Comparison of ENCODE assay signal across 28 cellular contexts in the genomic region with DNA sequence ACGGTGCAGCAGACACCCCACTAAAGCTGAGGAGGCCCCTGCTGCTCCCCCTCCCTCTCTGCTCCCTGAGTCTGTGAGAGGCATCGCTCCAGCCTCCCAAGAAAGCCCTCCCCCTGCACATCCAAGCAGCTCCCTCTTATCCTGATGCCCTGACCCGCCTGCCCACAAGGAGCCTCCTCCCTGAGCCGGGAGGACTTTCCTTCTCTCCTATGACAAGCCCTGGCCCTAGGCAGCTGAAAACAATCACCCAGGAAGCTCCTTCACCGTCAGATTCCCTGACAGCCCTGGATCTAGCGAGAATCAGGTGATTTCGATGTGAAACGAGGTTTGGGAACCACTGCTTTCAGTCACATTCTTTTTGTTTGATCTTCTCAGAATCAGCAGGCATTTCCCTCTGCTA.
DNase-seq lines count a peak whose midpoint lies in the region; ATAC-seq, FAIRE-seq and TF ChIP-seq lines count a peak whose summit lies in the region.
"Had no signal": no experiment of that assay in that cellular context is flagged by ENCODE, and none has a peak within 500 bp of the region (broad histone marks: within the 10 kb centered on the region; RNA-seq: fewer than 3 reads in every experiment).

No MANE protein-coding gene starts in this region.

- no peak overlapping the region for H3K4me2 ChIP-seq in H9 (ENCODE audit: insufficient read depth, insufficient read length, low read length)
- H3K4me2 ChIP-seq: BLaER1 treated with 17β-estradiol and CSF1 and Interleukin-3, amounts not matched to agents 10 nM and 100 nM had no signal

- peak overlapping the region; percentile 0 to 20; a peak in 3 of 5 replicates for H3K4me3 Mint-ChIP-seq in H9
- peak overlapping the region in 4 of 5 experiments; percentile 42 to 97 (median 54) for H3K4me3 Mint-ChIP-seq in brain
- H3K4me3 Mint-ChIP-seq: activated CD4-positive, alpha-beta memory T cell treated with anti-CD3 and anti-CD28 coated beads, Interleukin-2, amount 10 ng/mL, durations not matched to agents 7 days and 5 days; activated T-helper 17 cell treated with anti-CD3 and anti-CD28 coated beads, Interleukin-2, amount 50 U/mL, for 72 hours; naive thymus-derived CD4-positive, alpha-beta T cell; stimulated activated naive B cell treated with anti-CD40 and anti-IgM and Interleukin-4, amounts not matched to agents 10 μg/mL and 1 μg/mL and 100 μg/mL, for 72 hours had no signal

- no peak overlapping the region for H3T11ph ChIP-seq in H9 (ENCODE audit: low read length)

- H3K4me1 ChIP-seq in H9 (ENCODE audit: insufficient read depth, low read length) = peaks cover 9% of the 10 kb centered on the region
- peaks cover 0 to 4% of the 10 kb centered on the region in 2 donors for H3K4me1 ChIP-seq in small intestine (ENCODE audit: control insufficient read depth in 2 of 2, insufficient read depth in 1 of 2, low read depth in 1 of 2, low read length in 1 of 2)
- H3K4me1 ChIP-seq: SJSA1 had no signal

- FAIRE-seq in small intestine (lab: Jason Lieb, UNC) = no peak
- FAIRE-seq: endothelial cell of umbilical vein, G401.6, islet of Langerhans had no signal

- H3K27me3 ChIP-seq in H9 (ENCODE audit: insufficient read depth, low read length) = no peaks in the 10 kb centered on the region
- H3K27me3 ChIP-seq in small intestine (ENCODE audit: control insufficient read depth in 2 of 2, insufficient read depth in 2 of 2, low read length in 2 of 2) = peaks cover 0 to 13% of the 10 kb centered on the region in 2 donors

- no peak overlapping the region for H3K9ac ChIP-seq in H9 (ENCODE audit: extremely low read depth, insufficient read length, low read length)
- H3K9ac ChIP-seq: BLaER1 treated with 17β-estradiol and CSF1 and Interleukin-3, amounts not matched to agents 10 nM and 100 nM had no signal

- H3K23me2 ChIP-seq in H9 (ENCODE audit: insufficient read length, low read depth, low read length, poor library complexity, severe bottlenecking) = peaks cover 10% of the 10 kb centered on the region

- no peak overlapping the region for H4K91ac ChIP-seq in H9 (ENCODE audit: insufficient read length, low read depth, low read length)

- H3K36me3 ChIP-seq in small intestine (ENCODE audit: control insufficient read depth in 2 of 2, insufficient read depth in 2 of 2, low read length in 2 of 2) = no peaks in the 10 kb centered on the region
- H3K36me3 ChIP-seq: BLaER1 treated with 17β-estradiol and CSF1 and Interleukin-3, amounts not matched to agents 10 nM and 100 nM; brain microvascular endothelial cell; SJSA1; upper lobe of left lung had no signal

- H3K56ac ChIP-seq in H9 (ENCODE audit: insufficient read length, low read depth, low read length) = no peak overlapping the region

- no CpG with 5 or more reads among the region's 8 CpGs for WGBS in H9 (ENCODE audit: extremely low coverage, insufficient read length, low lambda C conversion rate)
- 22 to 62% (median 35%) methylated on average over 8 of the region's 8 CpGs for WGBS in small intestine, 3 donors

- no peak for TF ChIP-seq CTCF in H9 (conservative IDR thresholded peaks at IDR 0.05)
- no peak for TF ChIP-seq CTCF in brain (conservative IDR thresholded peaks at IDR 0.05)

- H2BK120ac ChIP-seq in H9 (ENCODE audit: low read depth, low read length, poor library complexity, severe bottlenecking) = no peak overlapping the region

- no peak overlapping the region for H3K18ac ChIP-seq in H9 (ENCODE audit: insufficient read length, low read depth, low read length)

- no peak overlapping the region for H2BK5ac ChIP-seq in H9 (ENCODE audit: insufficient read length, low read length)

- no peak overlapping the region for H3K4ac ChIP-seq in H9 (ENCODE audit: low read depth, low read length)

- DNase-seq in H9 (peak; percentile 63), islet precursor cell (peak; percentile 63), small intestine (peak; percentile 33), NOMO-1 treated with dmso at 0.1 percent for 144 hours (lab: John Stamatoyannopoulos, UW; ENCODE audit: unreplicated experiment) (no peak), cardiac septum (ENCODE audit: low spot score) (no peak)
- DNase-seq: activated CD4-positive, alpha-beta memory T cell treated with anti-CD3 and anti-CD28 coated beads, Interleukin-2, amount 10 ng/mL, durations not matched to agents 7 days and 5 days; activated CD4-positive, CD25-positive, alpha-beta regulatory T cell treated with anti-CD3 and anti-CD28 coated beads, Interleukin-2, amount 50 U/mL, for 72 hours; activated naive CD4-positive, alpha-beta T cell treated with anti-CD3 and anti-CD28 coated beads, Interleukin-2, amount 50 U/mL, for 16 hours; brain microvascular endothelial cell; DMS153; hypothalamus; KG1; naive thymus-derived CD4-positive, alpha-beta T cell; NCI-H1105; NCI-H187 treated with DMSO at 0.1 percent for 48 hours; NCI-H510A treated with DMSO at 0.1 percent for 48 hours; stimulated activated naive B cell treated with anti-CD40 and anti-IgM and Interleukin-4, amounts not matched to agents 10 μg/mL and 1 μg/mL and 100 μg/mL, for 72 hours; substantia nigra; T-helper 1 cell; upper lobe of left lung had no signal

- intact Hi-C loops in cardiac septum (cut with DNase I) = no loop called here

- no peak overlapping the region for H3K4me3 ChIP-seq in small intestine (ENCODE audit: low read depth in 1 of 2, low read length in 2 of 2)
- H3K4me3 ChIP-seq: BLaER1 treated with 17β-estradiol and CSF1 and Interleukin-3, amounts not matched to agents 10 nM and 100 nM; SJSA1; upper lobe of left lung had no signal

- no peak overlapping the region for H2AFZ ChIP-seq in H9 (ENCODE audit: low read length)

- no peak overlapping the region for H4K8ac ChIP-seq in H9 (replicated peaks; ENCODE audit: insufficient read length, low read depth, low read length)

- H3K79me2 ChIP-seq in H9 (ENCODE audit: insufficient read depth, low read length) = peaks cover 4% of the 10 kb centered on the region; the same call in 1 of the 2 replicates

- H2BK12ac ChIP-seq in H9 (ENCODE audit: insufficient read length, low read depth, low read length) = no peak overlapping the region

- H3K27me3 Mint-ChIP-seq in H9 (ENCODE audit: low read depth) = no peaks in the 10 kb centered on the region; the same call in 1 of the 2 replicates
- H3K27me3 Mint-ChIP-seq in brain = peaks cover 25% of the 10 kb centered on the region

- peaks cover 1 to 4% (median 2%) of the 10 kb centered on the region in 3 experiments; a peak in 3 of 7 replicates for H3K36me3 Mint-ChIP-seq in H9 (ENCODE audit: insufficient read depth in 1 of 3, low read depth in 3 of 3)
- H3K36me3 Mint-ChIP-seq in brain = no peaks in the 10 kb centered on the region
- H3K36me3 Mint-ChIP-seq: naive thymus-derived CD4-positive, alpha-beta T cell; stimulated activated naive B cell treated with anti-CD40 and anti-IgM and Interleukin-4, amounts not matched to agents 10 μg/mL and 1 μg/mL and 100 μg/mL, for 72 hours had no signal

- H2BK20ac ChIP-seq in H9 (ENCODE audit: low read depth, low read length, poor library complexity, severe bottlenecking) = no peak overlapping the region

- ATAC-seq in GM19023 (IDR thresholded peaks at IDR 0.05; ENCODE audit: unreplicated experiment) = no peak
- ATAC-seq: activated T-helper 17 cell treated with anti-CD3 and anti-CD28 coated beads, Interleukin-2, amount 50 U/mL, for 72 hours; naive thymus-derived CD4-positive, alpha-beta T cell; stimulated activated naive B cell treated with anti-CD40 and anti-IgM and Interleukin-4, amounts not matched to agents 10 μg/mL and 1 μg/mL and 100 μg/mL, for 72 hours had no signal

- no peaks in the 10 kb centered on the region for H3K79me1 ChIP-seq in H9 (ENCODE audit: insufficient read depth, low read depth, low read length, poor library complexity, severe bottlenecking)

- H2BK15ac ChIP-seq in H9 (ENCODE audit: low read depth, low read length) = no peak overlapping the region

- no peak overlapping the region for H4K5ac ChIP-seq in H9 (ENCODE audit: insufficient read length, low read depth, low read length)

- H3K27ac ChIP-seq in H9 (ENCODE audit: insufficient read length, low read depth, low read length) (no peak overlapping the region), small intestine (ENCODE audit: low read depth in 1 of 2, low read length in 1 of 2) (no peak overlapping the region)
- H3K27ac ChIP-seq: BLaER1 treated with 17β-estradiol and CSF1 and Interleukin-3, amounts not matched to agents 10 nM and 100 nM; brain microvascular endothelial cell; SJSA1; upper lobe of left lung had no signal

- no peak overlapping the region for H3K14ac ChIP-seq in H9 (ENCODE audit: insufficient read depth, low read length)

- H3K9me3 Mint-ChIP-seq in H9 = no peaks in the 10 kb centered on the region; a peak in 1 of 5 replicates
- H3K9me3 Mint-ChIP-seq in brain = no peaks in the 10 kb centered on the region
- H3K9me3 Mint-ChIP-seq: activated CD4-positive, alpha-beta memory T cell treated with anti-CD3 and anti-CD28 coated beads, Interleukin-2, amount 10 ng/mL, durations not matched to agents 7 days and 5 days; activated T-helper 17 cell treated with anti-CD3 and anti-CD28 coated beads, Interleukin-2, amount 50 U/mL, for 72 hours; stimulated activated naive B cell treated with anti-CD40 and anti-IgM and Interleukin-4, amounts not matched to agents 10 μg/mL and 1 μg/mL and 100 μg/mL, for 72 hours had no signal

- peaks cover 73 to 80% of the 10 kb centered on the region in 2 experiments for H3K4me1 Mint-ChIP-seq in H9
- H3K4me1 Mint-ChIP-seq in brain = peaks cover 78% of the 10 kb centered on the region
- H3K4me1 Mint-ChIP-seq: activated CD4-positive, alpha-beta memory T cell treated with anti-CD3 and anti-CD28 coated beads, Interleukin-2, amount 10 ng/mL, durations not matched to agents 7 days and 5 days; activated T-helper 17 cell treated with anti-CD3 and anti-CD28 coated beads, Interleukin-2, amount 50 U/mL, for 72 hours had no signal

- peak overlapping the region in 2 of 3 experiments; percentile 70 to 85; a peak in 5 of 7 replicates for H3K27ac Mint-ChIP-seq in H9
- H3K27ac Mint-ChIP-seq in brain = peak overlapping the region in 4 of 5 experiments; percentile 25 to 97 (median 94)
- H3K27ac Mint-ChIP-seq: activated CD4-positive, alpha-beta memory T cell treated with anti-CD3 and anti-CD28 coated beads, Interleukin-2, amount 10 ng/mL, durations not matched to agents 7 days and 5 days; activated T-helper 17 cell treated with anti-CD3 and anti-CD28 coated beads, Interleukin-2, amount 50 U/mL, for 72 hours; naive thymus-derived CD4-positive, alpha-beta T cell; stimulated activated naive B cell treated with anti-CD40 and anti-IgM and Interleukin-4, amounts not matched to agents 10 μg/mL and 1 μg/mL and 100 μg/mL, for 72 hours had no signal

- H3K23ac ChIP-seq in H9 (ENCODE audit: insufficient read length, low read depth, low read length) = no peak overlapping the region

- H2AK5ac ChIP-seq in H9 (ENCODE audit: insufficient read length, low read length) = no peak overlapping the region

- H3K9me3 ChIP-seq in H9 (ENCODE audit: control insufficient read depth, low read depth, low read length) (no peaks in the 10 kb centered on the region), small intestine (ENCODE audit: control insufficient read depth, low read depth) (no peaks in the 10 kb centered on the region)
- H3K9me3 ChIP-seq: SJSA1, upper lobe of left lung had no signal

- no peaks in the 10 kb centered on the region for H4K20me1 ChIP-seq in H9 (ENCODE audit: control insufficient read depth, insufficient read depth, insufficient read length)
- H4K20me1 ChIP-seq: BLaER1 treated with 17β-estradiol and CSF1 and Interleukin-3, amounts not matched to agents 10 nM and 100 nM had no signal

Comparison
In these comparisons a context has a peak if more than half of its experiments do, and no peak if none do; other contexts are left out.
1. DNase-seq: peak in H9 (single experiment), islet precursor cell (single experiment) and small intestine (single experiment); none in NOMO-1 treated with dmso at 0.1 percent for 144 hours (single experiment) and cardiac septum (single experiment).